In genomic region chr18:58453167-58453804, GRCh38 we compare ENCODE assay signal across 28 cellular contexts.
"Had no signal": no experiment of that assay in that cellular context is flagged by ENCODE, and none has a peak within 500 bp of the region (broad histone marks: within the 10 kb centered on the region; RNA-seq: fewer than 3 reads in every experiment).

No MANE protein-coding gene starts in this region.

- H3K4me1 ChIP-seq: thyroid gland had no signal

- ATAC-seq: natural killer cell treated with Interleukin-12 subunit alpha and Interleukin-12 subunit beta and Interleukin-15 and Interleukin-18, amount 100 ng/mL, for 72 hours; sciatic nerve; stimulated activated naive B cell treated with anti-CD40 and anti-IgM and Interleukin-4, amounts not matched to agents 10 μg/mL and 1 μg/mL and 100 μg/mL, for 72 hours; stimulated activated naive CD8-positive, alpha-beta T cell treated with anti-CD3 and anti-CD28 coated beads, Interleukin-15, Interleukin-2, amounts not matched to agents 100 U/mL and 50 U/mL, for 24 hours had no signal

- H3K9me3 Mint-ChIP-seq: mesothelial cell of epicardium; naive B cell; natural killer cell treated with Interleukin-12 subunit alpha and Interleukin-12 subunit beta and Interleukin-15 and Interleukin-18, amount 100 ng/mL, for 72 hours; neural crest cell; stimulated activated naive B cell treated with anti-CD40 and anti-IgM and Interleukin-4, amounts not matched to agents 10 μg/mL and 1 μg/mL and 100 μg/mL, for 72 hours had no signal

- H3K36me3 Mint-ChIP-seq: mesothelial cell of epicardium; naive B cell; natural killer cell treated with Interleukin-12 subunit alpha and Interleukin-12 subunit beta and Interleukin-15 and Interleukin-18, amount 100 ng/mL, for 72 hours; stimulated activated naive B cell treated with anti-CD40 and anti-IgM and Interleukin-4, amounts not matched to agents 10 μg/mL and 1 μg/mL and 100 μg/mL, for 72 hours had no signal

- H3K27ac Mint-ChIP-seq: mesothelial cell of epicardium; natural killer cell treated with Interleukin-12 subunit alpha and Interleukin-12 subunit beta and Interleukin-15 and Interleukin-18, amount 100 ng/mL, for 72 hours; progenitor cell of endocrine pancreas; stimulated activated naive B cell treated with anti-CD40 and anti-IgM and Interleukin-4, amounts not matched to agents 10 μg/mL and 1 μg/mL and 100 μg/mL, for 72 hours had no signal

- H3K27ac ChIP-seq: heart right ventricle, hepatocyte, neutrophil, ovary, skin epidermis, stomach, testis, thyroid gland, transverse colon, upper lobe of left lung, vagina had no signal

- H3K79me2 ChIP-seq: hepatocyte had no signal

- H3K4me1 Mint-ChIP-seq: naive B cell; stimulated activated naive B cell treated with anti-CD40 and anti-IgM and Interleukin-4, amounts not matched to agents 10 μg/mL and 1 μg/mL and 100 μg/mL, for 72 hours had no signal

- H2AFZ ChIP-seq: hepatocyte had no signal

- H3K36me3 ChIP-seq: heart right ventricle, neutrophil, ovary, stomach, thyroid gland, transverse colon, upper lobe of left lung, vagina had no signal

- H3K9me3 ChIP-seq: heart right ventricle, neutrophil, ovary, stomach, testis, thyroid gland, transverse colon, upper lobe of left lung, vagina had no signal

- H3K4me3 ChIP-seq: heart right ventricle, hepatocyte, lung, ovary, skin epidermis, stomach, testis, thyroid gland, transverse colon, upper lobe of left lung, vagina had no signal

- H3K27me3 ChIP-seq: heart right ventricle, hepatocyte, neutrophil, ovary, stomach, testis, thyroid gland, transverse colon, upper lobe of left lung, vagina had no signal

- H3K4me2 ChIP-seq: hepatocyte had no signal

- DNase-seq: heart right ventricle; islet precursor cell; mesendoderm; naive B cell; occipital lobe; ovary; retina; stimulated activated CD4-positive, alpha-beta T cell treated with anti-CD3 and anti-CD28 coated beads, Interleukin-12 subunit alpha, Interleukin-12 subunit beta, amount 100 ng/mL, for 4 hours; stimulated activated CD4-positive, alpha-beta T cell treated with anti-CD3 and anti-CD28 coated beads, Interleukin-15, amount 100 ng/mL, for 24 hours; stimulated activated CD4-positive, alpha-beta T cell treated with anti-CD3 and anti-CD28 coated beads, Interleukin-2, amount 100 ng/mL, for 24 hours; stimulated activated CD4-positive, alpha-beta T cell treated with anti-CD3 and anti-CD28 coated beads, Interleukin-4, amount 100 ng/mL, for 1 hour; stimulated activated naive B cell treated with anti-CD40 and anti-IgM and Interleukin-4, amounts not matched to agents 10 μg/mL and 1 μg/mL and 100 μg/mL, for 72 hours; stimulated activated naive CD8-positive, alpha-beta T cell treated with anti-CD3 and anti-CD28 coated beads, Interleukin-15, Interleukin-2, amounts not matched to agents 100 U/mL and 50 U/mL, for 24 hours; stomach; testis; transverse colon; upper lobe of left lung had no signal

- H3K4me3 Mint-ChIP-seq: mesothelial cell of epicardium; naive B cell; natural killer cell treated with Interleukin-12 subunit alpha and Interleukin-12 subunit beta and Interleukin-15 and Interleukin-18, amount 100 ng/mL, for 72 hours; neural crest cell; stimulated activated naive B cell treated with anti-CD40 and anti-IgM and Interleukin-4, amounts not matched to agents 10 μg/mL and 1 μg/mL and 100 μg/mL, for 72 hours had no signal
